21 cellular contexts compared by ENCODE assay signal in genomic region chr13:48018637-48019036, GRCh38.
"Had no signal": no experiment of that assay in that cellular context is flagged by ENCODE, and none has a peak within 500 bp of the region (broad histone marks: within the 10 kb centered on the region; RNA-seq: fewer than 3 reads in every experiment).

No MANE protein-coding gene starts in this region.

- H3K9me3 ChIP-seq: SK-N-SH had no signal

- H3K27me3 Mint-ChIP-seq: T-cell had no signal

- H3K27ac ChIP-seq: RWPE1 had no signal

- H3K9me3 Mint-ChIP-seq: T-cell had no signal

- H3K4me3 Mint-ChIP-seq: T-cell; T-helper 1 cell treated with Interleukin-12 subunit alpha and Interleukin-12 subunit beta and Interleukin-4 antibody, amounts not matched to agents 30 μg/mL and 1 μg/mL, for 36 hours had no signal

- H3K27ac Mint-ChIP-seq: T-cell; T-helper 1 cell treated with Interleukin-12 subunit alpha and Interleukin-12 subunit beta and Interleukin-4 antibody, amounts not matched to agents 30 μg/mL and 1 μg/mL, for 36 hours had no signal

- DNase-seq: IMR-90, KG1, MV-4-11, NCI-H1092, NCI-H1105 treated with DMSO at 0.1 percent for 48 hours, NCI-H1417 treated with DMSO at 0.1 percent for 48 hours, NCI-H146, NCI-H1694 treated with DMSO at 0.1 percent for 48 hours, NCI-H1930, NCI-H2171 treated with DMSO at 0.1 percent for 48 hours, NCI-H345, NCI-H446 treated with DMSO at 0.1 percent for 48 hours, NCI-H510A treated with DMSO at 0.1 percent for 48 hours, SHP77, SK-N-SH, SW 1271, T-cell had no signal

- FAIRE-seq: HepG2 had no signal

- ATAC-seq: HepG2, Panc1, T-cell had no signal
